8 cellular contexts compared by ENCODE assay signal in the genomic region with DNA sequence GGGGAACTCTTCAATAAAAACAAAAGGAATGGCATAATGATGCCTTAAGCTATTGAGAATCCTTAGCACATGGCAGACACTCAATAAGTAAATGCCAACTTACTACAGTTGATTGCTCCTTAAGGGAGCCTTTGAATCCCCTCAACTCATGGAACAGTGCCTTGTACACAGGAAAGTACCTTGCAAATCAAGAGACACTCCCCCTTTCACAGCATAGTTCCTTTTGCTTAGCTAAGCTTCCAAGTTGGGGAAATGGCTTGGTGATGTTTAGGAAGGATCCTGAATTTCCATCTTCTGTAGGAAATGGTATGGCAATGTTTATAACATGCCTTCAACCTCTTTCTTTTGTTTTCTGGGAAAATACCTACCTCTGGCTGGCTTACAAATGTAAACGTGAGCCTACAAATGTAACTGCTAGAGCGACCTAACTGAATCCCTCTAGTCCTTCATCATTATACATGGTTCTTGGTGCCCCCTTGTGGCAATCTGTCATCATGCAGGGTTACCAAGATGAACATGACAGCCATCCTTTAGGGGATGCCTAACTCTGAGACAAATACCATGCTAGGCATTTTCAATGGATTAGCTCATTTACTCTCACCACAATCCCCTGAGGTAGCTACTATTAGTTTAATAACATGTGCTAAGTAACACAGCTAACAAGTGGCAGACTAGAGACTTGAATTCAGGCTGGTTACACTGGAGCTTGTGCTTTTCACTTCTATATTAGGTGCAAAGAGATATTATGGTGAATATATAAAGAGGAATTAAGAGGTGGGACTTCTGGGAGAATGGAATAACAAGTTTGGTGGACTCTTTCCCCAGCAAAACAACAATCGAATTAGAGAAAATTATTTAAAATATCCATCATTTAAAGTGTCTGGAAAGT.
DNase-seq lines count a peak whose midpoint lies in the region; TF ChIP-seq lines count a peak whose summit lies in the region.

No MANE protein-coding gene starts in this region.

- DNase-seq in GM10266 (ENCODE audit: extremely low spot score) (peak; percentile 67), MG63 (peak; percentile 56), SHP77 treated with DMSO at 0.1 percent for 48 hours (lab: John Stamatoyannopoulos, UW) (peak; percentile 49), germinal center (ENCODE audit: low spot score) (peak; percentile 71), posterior cingulate gyrus (peak in 7 of 10 donors; percentile 19 to 82 (median 72)), cortex of kidney (lab: John Stamatoyannopoulos, UW) (no peak)
- peak; percentile 52 for DNase-seq in activated effector memory CD4-positive, alpha-beta T cell treated with Interleukin-2 at 50 U/mL for 16 hours

- no peaks in the 10 kb centered on the region for H3K4me1 ChIP-seq in HEK293 (ENCODE audit: control insufficient read depth, insufficient read depth, low read length)

- H3K27me3 ChIP-seq in MG63 = no peaks in the 10 kb centered on the region

- CTCF ChIA-PET in HEK293 (lab: Yijun Ruan, JAX) = interaction anchor here (0.6 to 5.7 kb wide), 40 partner anchors 9 to 628 kb away, joined by 3 to 77 read pairs (median 4); a partner anchor contains a TSS

- H3K4me3 ChIP-seq in HEK293 (ENCODE audit: low read depth, low read length) = no peak overlapping the region
- no peak overlapping the region for H3K4me3 ChIP-seq in MG63

- H3K36me3 ChIP-seq in HEK293 (ENCODE audit: control insufficient read depth in 2 of 2, insufficient read depth in 1 of 2, low read length in 2 of 2) (no peaks in the 10 kb centered on the region), MG63 (no peaks in the 10 kb centered on the region)

- no peak overlapping the region for H3K27ac ChIP-seq in HEK293 (ENCODE audit: extremely low read depth, low read depth, low read length)

- peak; percentile 81 for TF ChIP-seq CTCF in GM10266 (IDR thresholded peaks at IDR 0.05; ENCODE audit: control insufficient read depth, insufficient read depth, low read depth, missing control alignments)
- TF ChIP-seq CTCF in HEK293 (tag by site-specific recombination; IDR thresholded peaks at IDR 0.05) = peak; percentile 26; the same call in 1 of the 2 replicates

- intact Hi-C loops in posterior cingulate gyrus (cut with DNase I) = loop anchor here (2.0 to 10.0 kb wide), 3 partner anchors 158 to 364 kb away; a partner anchor contains a TSS

- POLR2A ChIA-PET in HEK293 (lab: Yijun Ruan, JAX) = no interaction called here

- H3K9me3 ChIP-seq in HEK293 (ENCODE audit: control insufficient read depth, insufficient read depth, low read depth, low read length) (no peaks in the 10 kb centered on the region), MG63 (peaks cover 6% of the 10 kb centered on the region; the same call in 1 of the 2 replicates)

TF ChIP-seq in HEK293, 187 proteins besides CTCF, POLR2A, EP300 and RAD21:
- TF ChIP-seq ZEB2 (tag by site-specific recombination; IDR thresholded peaks at IDR 0.05) = no peak
- peak; percentile 59; the same call in 1 of the 2 replicates for TF ChIP-seq ZNF660 (tag by site-specific recombination; IDR thresholded peaks at IDR 0.05)
- TF ChIP-seq SETDB1 (IDR thresholded peaks at IDR 0.05; ENCODE audit: insufficient read length, low read length) = peak; percentile 75
- peak; percentile 63 for TF ChIP-seq ZNF654 (tag by site-specific recombination; IDR thresholded peaks at IDR 0.05; ENCODE audit: low read depth)
- TF ChIP-seq, protein P1, sequence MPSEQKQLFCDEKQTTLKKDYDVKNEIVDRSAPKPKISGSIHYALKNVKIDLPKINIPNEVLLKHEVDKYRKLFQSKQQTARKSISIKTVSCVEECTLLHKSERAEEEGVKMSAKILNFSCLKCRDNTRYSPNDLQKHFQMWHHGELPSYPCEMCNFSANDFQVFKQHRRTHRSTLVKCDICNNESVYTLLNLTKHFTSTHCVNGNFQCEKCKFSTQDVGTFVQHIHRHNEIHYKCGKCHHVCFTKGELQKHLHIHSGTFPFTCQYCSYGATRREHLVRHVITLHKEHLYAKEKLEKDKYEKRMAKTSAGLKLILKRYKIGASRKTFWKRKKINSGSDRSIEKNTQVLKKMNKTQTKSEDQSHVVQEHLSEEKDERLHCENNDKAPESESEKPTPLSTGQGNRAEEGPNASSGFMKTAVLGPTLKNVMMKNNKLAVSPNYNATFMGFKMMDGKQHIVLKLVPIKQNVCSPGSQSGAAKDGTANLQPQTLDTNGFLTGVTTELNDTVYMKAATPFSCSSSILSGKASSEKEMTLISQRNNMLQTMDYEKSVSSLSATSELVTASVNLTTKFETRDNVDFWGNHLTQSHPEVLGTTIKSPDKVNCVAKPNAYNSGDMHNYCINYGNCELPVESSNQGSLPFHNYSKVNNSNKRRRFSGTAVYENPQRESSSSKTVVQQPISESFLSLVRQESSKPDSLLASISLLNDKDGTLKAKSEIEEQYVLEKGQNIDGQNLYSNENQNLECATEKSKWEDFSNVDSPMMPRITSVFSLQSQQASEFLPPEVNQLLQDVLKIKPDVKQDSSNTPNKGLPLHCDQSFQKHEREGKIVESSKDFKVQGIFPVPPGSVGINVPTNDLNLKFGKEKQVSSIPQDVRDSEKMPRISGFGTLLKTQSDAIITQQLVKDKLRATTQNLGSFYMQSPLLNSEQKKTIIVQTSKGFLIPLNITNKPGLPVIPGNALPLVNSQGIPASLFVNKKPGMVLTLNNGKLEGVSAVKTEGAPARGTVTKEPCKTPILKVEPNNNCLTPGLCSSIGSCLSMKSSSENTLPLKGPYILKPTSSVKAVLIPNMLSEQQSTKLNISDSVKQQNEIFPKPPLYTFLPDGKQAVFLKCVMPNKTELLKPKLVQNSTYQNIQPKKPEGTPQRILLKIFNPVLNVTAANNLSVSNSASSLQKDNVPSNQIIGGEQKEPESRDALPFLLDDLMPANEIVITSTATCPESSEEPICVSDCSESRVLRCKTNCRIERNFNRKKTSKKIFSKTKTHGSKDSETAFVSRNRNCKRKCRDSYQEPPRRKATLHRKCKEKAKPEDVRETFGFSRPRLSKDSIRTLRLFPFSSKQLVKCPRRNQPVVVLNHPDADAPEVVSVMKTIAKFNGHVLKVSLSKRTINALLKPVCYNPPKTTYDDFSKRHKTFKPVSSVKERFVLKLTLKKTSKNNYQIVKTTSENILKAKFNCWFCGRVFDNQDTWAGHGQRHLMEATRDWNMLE (tag by site-specific recombination; conservative IDR thresholded peaks at IDR 0.05; ENCODE audit: low read depth) = 0 out of 2 replicates have a peak, but pooled peaks have one; percentile 10
- no peak for TF ChIP-seq TRIM28 (IDR thresholded peaks at IDR 0.05; ENCODE audit: borderline replicate concordance, low read length)
TF ChIP-seq in HEK293: peak in this region for 4.
